10 cellular contexts compared by ENCODE assay signal in the genomic region with DNA sequence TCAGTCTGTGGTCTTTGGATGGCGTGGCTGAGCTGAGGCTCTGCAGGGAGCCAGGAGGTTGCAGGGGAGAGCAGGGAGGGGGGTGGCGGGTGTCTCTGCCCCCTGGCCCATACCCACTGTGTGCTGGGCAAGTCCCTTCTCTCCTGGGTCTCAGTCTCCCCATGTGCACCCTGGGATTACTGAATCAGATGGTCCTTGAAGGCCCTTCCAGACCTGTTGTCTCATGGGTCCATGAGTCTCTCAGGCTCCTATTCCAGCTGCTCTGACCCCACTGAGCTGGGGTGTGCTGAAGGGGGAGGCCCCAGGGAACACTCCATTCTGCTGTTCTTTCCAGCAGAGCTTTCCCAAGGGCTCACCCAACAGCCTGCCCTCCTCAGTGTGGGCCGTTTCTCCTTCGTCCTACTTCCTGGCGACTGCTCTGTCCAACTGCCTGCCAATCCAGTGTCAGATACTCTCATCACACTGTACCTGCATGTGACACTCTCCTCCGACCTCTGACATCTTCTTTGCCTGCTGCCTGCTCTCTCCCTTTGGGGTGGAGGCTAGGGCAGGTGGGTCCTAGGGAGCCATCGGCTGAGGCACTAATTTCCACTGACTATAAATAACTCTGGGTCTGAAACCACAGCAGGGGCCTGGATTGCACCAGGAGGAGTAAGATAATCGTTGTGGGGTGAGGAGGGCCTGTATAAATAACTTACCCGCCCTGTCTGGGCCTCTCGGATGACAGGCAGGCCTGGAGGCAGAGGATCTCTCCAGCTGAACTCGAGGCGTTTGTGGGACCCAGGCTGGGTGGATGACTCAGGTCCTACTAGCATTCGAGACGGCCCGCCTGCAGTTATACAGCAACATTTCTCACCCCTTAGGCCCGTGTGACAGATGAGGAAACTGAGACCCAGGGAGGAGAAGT.
A peak's percentile ranks its signal among the peaks of the same experiment; 100 is the strongest.
DNase-seq lines count a peak whose midpoint lies in the region; ATAC-seq, FAIRE-seq and TF ChIP-seq lines count a peak whose summit lies in the region.
"Had no signal": no experiment of that assay in that cellular context is flagged by ENCODE, and none has a peak within 500 bp of the region (broad histone marks: within the 10 kb centered on the region; RNA-seq: fewer than 3 reads in every experiment).

No MANE protein-coding gene starts in this region.

- H3K4me3 ChIP-seq in CD4-positive, CD25-positive, alpha-beta regulatory T cell (ENCODE audit: low read depth, low read length), result no peak overlapping the region
- no peak overlapping the region for H3K4me3 ChIP-seq in astrocyte (ENCODE audit: insufficient read depth, low read depth, low read length)
- H3K4me3 ChIP-seq in naive thymus-derived CD4-positive, alpha-beta T cell (ENCODE audit: low read length), result no peak overlapping the region

- peaks cover 0 to 40% (median 23%) of the 10 kb centered on the region in 4 donors for H3K4me1 Mint-ChIP-seq in CD4-positive, CD25-positive, alpha-beta regulatory T cell
- peaks cover 27% of the 10 kb centered on the region for H3K4me1 Mint-ChIP-seq in astrocyte (ENCODE audit: low read depth, unreplicated experiment)
- peaks cover 18 to 38% (median 27%) of the 10 kb centered on the region in 7 donors for H3K4me1 Mint-ChIP-seq in naive thymus-derived CD4-positive, alpha-beta T cell

- H3K9ac ChIP-seq in astrocyte (ENCODE audit: low read length), result peak overlapping the region; percentile 76

- peak overlapping the region; percentile 77 to 95 (median 92) for H3K27ac Mint-ChIP-seq in CD4-positive, CD25-positive, alpha-beta regulatory T cell
- peak overlapping the region; percentile 95 for H3K27ac Mint-ChIP-seq in astrocyte (ENCODE audit: unreplicated experiment)
- H3K27ac Mint-ChIP-seq in naive thymus-derived CD4-positive, alpha-beta T cell, result peak overlapping the region; percentile 6 to 92 (median 83)

- no peaks in the 10 kb centered on the region for H3K79me2 ChIP-seq in astrocyte (ENCODE audit: insufficient read depth, low read length)

- H3K36me3 Mint-ChIP-seq in CD4-positive, CD25-positive, alpha-beta regulatory T cell, result no peaks in the 10 kb centered on the region
- peaks cover 6% of the 10 kb centered on the region for H3K36me3 Mint-ChIP-seq in astrocyte (ENCODE audit: low read depth, unreplicated experiment)
- H3K36me3 Mint-ChIP-seq in naive thymus-derived CD4-positive, alpha-beta T cell, result no peaks in the 10 kb centered on the region

- no peaks in the 10 kb centered on the region for H3K9me3 ChIP-seq in CD4-positive, CD25-positive, alpha-beta regulatory T cell (ENCODE audit: control insufficient read depth in 2 of 2, low read length in 2 of 2)
- no peaks in the 10 kb centered on the region for H3K9me3 ChIP-seq in astrocyte (ENCODE audit: insufficient read depth, low read depth, low read length)
- H3K9me3 ChIP-seq in naive thymus-derived CD4-positive, alpha-beta T cell (ENCODE audit: control insufficient read depth in 2 of 3, low read length in 3 of 3), result no peaks in the 10 kb centered on the region

- POLR2A ChIA-PET in naive thymus-derived CD4-positive, alpha-beta T cell (lab: Charles Lee), result interaction anchor here (2.0 kb wide), 1 partner anchor 118 kb away, joined by 8 read pairs; a partner anchor contains a TSS

- H3K4me3 Mint-ChIP-seq in CD4-positive, CD25-positive, alpha-beta regulatory T cell, result peak overlapping the region in 2 of 4 donors; percentile 40 to 56
- no peak overlapping the region for H3K4me3 Mint-ChIP-seq in astrocyte (ENCODE audit: unreplicated experiment)
- H3K4me3 Mint-ChIP-seq in naive thymus-derived CD4-positive, alpha-beta T cell, result peak overlapping the region in 3 of 10 donors; percentile 4 to 56 (median 38)

- no peaks in the 10 kb centered on the region for H3K36me3 ChIP-seq in CD4-positive, CD25-positive, alpha-beta regulatory T cell (ENCODE audit: control insufficient read depth, insufficient read depth, low read length)
- no peaks in the 10 kb centered on the region for H3K36me3 ChIP-seq in astrocyte (ENCODE audit: insufficient read depth, low read length)
- H3K36me3 ChIP-seq in naive thymus-derived CD4-positive, alpha-beta T cell (ENCODE audit: control insufficient read depth in 2 of 3, insufficient read depth in 3 of 3, low read length in 3 of 3), result no peaks in the 10 kb centered on the region

- TF ChIP-seq CTCF in astrocyte (IDR thresholded peaks at IDR 0.05; ENCODE audit: insufficient read depth, low read depth, low read length), result no peak

- peak overlapping the region; percentile 79 for H3K4me2 ChIP-seq in astrocyte (ENCODE audit: low read length)

- no peak for ATAC-seq in CD4-positive, CD25-positive, alpha-beta regulatory T cell (ENCODE audit: low read depth in 2 of 2)
- ATAC-seq in naive thymus-derived CD4-positive, alpha-beta T cell, result no peak
- no peak for ATAC-seq in GM18867 (IDR thresholded peaks at IDR 0.05; ENCODE audit: unreplicated experiment)

- no peak for FAIRE-seq in astrocyte (lab: Jason Lieb, UNC)
- FAIRE-seq: endometrium had no signal

- peak overlapping the region; percentile 29 for H2AFZ ChIP-seq in astrocyte (ENCODE audit: low read depth, low read length)

- no peaks in the 10 kb centered on the region for H3K27me3 Mint-ChIP-seq in CD4-positive, CD25-positive, alpha-beta regulatory T cell
- peaks cover 15% of the 10 kb centered on the region for H3K27me3 Mint-ChIP-seq in astrocyte (ENCODE audit: low read depth, unreplicated experiment)
- no peaks in the 10 kb centered on the region for H3K27me3 Mint-ChIP-seq in naive thymus-derived CD4-positive, alpha-beta T cell

- no peak for DNase-seq in CD4-positive, CD25-positive, alpha-beta regulatory T cell
- peak; percentile 71 for DNase-seq in LHCN-M2 (ENCODE audit: low read depth)
- peak; percentile 90 for DNase-seq in astrocyte (ENCODE audit: low read depth)
- no peak for DNase-seq in naive thymus-derived CD4-positive, alpha-beta T cell
- no peak for DNase-seq in occipital lobe (lab: John Stamatoyannopoulos, UW)
- no peak for DNase-seq in DMS 273 (lab: John Stamatoyannopoulos, UW; ENCODE audit: unreplicated experiment)
- DNase-seq in epidermal melanocyte (ENCODE audit: insufficient read length, low spot score), result no peak
- DNase-seq: NCI-H748 treated with DMSO at 0.1 percent for 48 hours had no signal

- no peaks in the 10 kb centered on the region for H4K20me1 ChIP-seq in astrocyte (ENCODE audit: insufficient read depth, low read length)

- H3K27ac ChIP-seq in CD4-positive, CD25-positive, alpha-beta regulatory T cell (ENCODE audit: insufficient read depth, low read length, poor library complexity, severe bottlenecking), result peak overlapping the region; percentile 70
- H3K27ac ChIP-seq in astrocyte (ENCODE audit: low read depth, low read length), result peak overlapping the region; percentile 91
- H3K27ac ChIP-seq in naive thymus-derived CD4-positive, alpha-beta T cell (ENCODE audit: low read depth, low read length), result no peak overlapping the region

- CTCF ChIA-PET in naive thymus-derived CD4-positive, alpha-beta T cell (lab: Charles Lee), result no interaction called here

- no peaks in the 10 kb centered on the region for H3K27me3 ChIP-seq in CD4-positive, CD25-positive, alpha-beta regulatory T cell (ENCODE audit: control insufficient read depth, insufficient read depth, low read length)
- H3K27me3 ChIP-seq in astrocyte (ENCODE audit: insufficient read depth, low read length), result no peaks in the 10 kb centered on the region
- no peaks in the 10 kb centered on the region for H3K27me3 ChIP-seq in naive thymus-derived CD4-positive, alpha-beta T cell (ENCODE audit: control insufficient read depth in 2 of 2, insufficient read depth in 2 of 2, low read length in 2 of 2)

- intact Hi-C loops in naive thymus-derived CD4-positive, alpha-beta T cell (cut with micrococcal nuclease), result loop anchor here in 1 of 2 donors (1.0 to 10.0 kb wide), 2 partner anchors 43 to 67 kb away; a partner anchor contains a TSS

- H3K9me3 Mint-ChIP-seq in CD4-positive, CD25-positive, alpha-beta regulatory T cell, result no peaks in the 10 kb centered on the region
- peaks cover 2% of the 10 kb centered on the region for H3K9me3 Mint-ChIP-seq in astrocyte (ENCODE audit: unreplicated experiment)
- H3K9me3 Mint-ChIP-seq in naive thymus-derived CD4-positive, alpha-beta T cell, result no peaks in the 10 kb centered on the region

- H3K4me1 ChIP-seq in CD4-positive, CD25-positive, alpha-beta regulatory T cell (ENCODE audit: control insufficient read depth, insufficient read depth, low read length, poor library complexity, severe bottlenecking), result peaks cover 23% of the 10 kb centered on the region
- H3K4me1 ChIP-seq in astrocyte (ENCODE audit: insufficient read depth, low read length), result peaks cover 43% of the 10 kb centered on the region
- H3K4me1 ChIP-seq in naive thymus-derived CD4-positive, alpha-beta T cell (ENCODE audit: control insufficient read depth in 2 of 2, insufficient read depth in 2 of 2, low read length in 2 of 2), result peaks cover 17 to 19% of the 10 kb centered on the region in 2 donors

Comparison
In these comparisons a context has a peak if more than half of its experiments do, and no peak if none do; other contexts are left out.
1. DNase-seq: peak in LHCN-M2 (single experiment) and astrocyte (single experiment); none in CD4-positive, CD25-positive, alpha-beta regulatory T cell (0 of 3), naive thymus-derived CD4-positive, alpha-beta T cell (0 of 9), occipital lobe (single experiment), DMS 273 (single experiment) and epidermal melanocyte (single experiment).
2. Peak in every context shown above with its lines, with median percentiles within 50 percentile points of each other: H3K27ac Mint-ChIP-seq.